ENCODE assay signal across 20 cellular contexts in genomic region chr14:55681088-55681487, GRCh38.
DNase-seq lines count a peak whose midpoint lies in the region; ATAC-seq, FAIRE-seq and TF ChIP-seq lines count a peak whose summit lies in the region.
"Had no signal": no experiment of that assay in that cellular context is flagged by ENCODE, and none has a peak within 500 bp of the region (broad histone marks: within the 10 kb centered on the region; RNA-seq: fewer than 3 reads in every experiment).

No MANE protein-coding gene starts in this region.

- no peaks in the 10 kb centered on the region for H3K9me3 Mint-ChIP-seq in activated naive CD4-positive, alpha-beta T cell treated with anti-CD3 and anti-CD28 coated beads, Interleukin-2, amount 50 U/mL, for 24 hours
- H3K9me3 Mint-ChIP-seq in activated naive CD4-positive, alpha-beta T cell treated with anti-CD3 and anti-CD28 coated beads, Interleukin-2, amount 50 U/mL, for 72 hours: no peaks in the 10 kb centered on the region
- no peaks in the 10 kb centered on the region for H3K9me3 Mint-ChIP-seq in activated T-helper 17 cell treated with anti-CD3 and anti-CD28 coated beads, Interleukin-2, amount 50 U/mL, for 72 hours
- H3K9me3 Mint-ChIP-seq: CD8-positive, alpha-beta T cell had no signal

- FAIRE-seq in HepG2 (lab: Jason Lieb, UNC): no peak
- FAIRE-seq: H1 had no signal

- no peak for TF ChIP-seq CTCF in HepG2 (CRISPR knock-in tag; IDR thresholded peaks at IDR 0.05)
- TF ChIP-seq CTCF in right lobe of liver (IDR thresholded peaks at IDR 0.05): no peak
- TF ChIP-seq CTCF in gastrocnemius medialis (IDR thresholded peaks at IDR 0.05 in 4 of 5, conservative IDR thresholded peaks at IDR 0.05 in 1 of 5): no peak

- peaks cover 10 to 55% of the 10 kb centered on the region in 2 experiments for H3K36me3 ChIP-seq in HepG2 (replicated peaks in 1 of 2; ENCODE audit: control insufficient read depth in 1 of 2, insufficient read depth in 2 of 2, low read length in 2 of 2)
- peaks cover 0 to 65% (median 5%) of the 10 kb centered on the region in 4 donors for H3K36me3 ChIP-seq in right lobe of liver
- peaks cover 0 to 62% of the 10 kb centered on the region in 2 donors for H3K36me3 ChIP-seq in gastrocnemius medialis

- H3K79me2 ChIP-seq in HepG2 (ENCODE audit: insufficient read depth, low read length): no peaks in the 10 kb centered on the region

- CTCF ChIA-PET in HepG2 (lab: Yijun Ruan, JAX; ENCODE audit: low intra/inter-chr PET ratio, low total read pairs): no interaction called here

- H3K27ac ChIP-seq in HepG2 (ENCODE audit: extremely low read length, insufficient read depth, low read length) (no peak overlapping the region), right lobe of liver (no peak overlapping the region), gastrocnemius medialis (peak overlapping the region; percentile 19 to 92 (median 54))
- H3K27ac ChIP-seq: 22Rv1; BLaER1 treated with 17β-estradiol and CSF1 and Interleukin-3, amounts not matched to agents 10 nM and 100 nM had no signal

- H3K4me1 ChIP-seq in HepG2 (ENCODE audit: insufficient read depth, low read length) (no peaks in the 10 kb centered on the region), right lobe of liver (no peaks in the 10 kb centered on the region), gastrocnemius medialis (peaks cover 9 to 23% of the 10 kb centered on the region in 2 donors)
- H3K4me1 ChIP-seq: BLaER1 treated with 17β-estradiol and CSF1 and Interleukin-3, amounts not matched to agents 10 nM and 100 nM had no signal

- TF ChIP-seq EP300 in HepG2 (IDR thresholded peaks at IDR 0.05; ENCODE audit: low read depth in 2 of 2, low read length in 2 of 2) (no peak), HepG2 (CRISPR knock-in tag; IDR thresholded peaks at IDR 0.05; ENCODE audit: borderline replicate concordance) (no peak)

- no TSS peak for BruUV-seq in HepG2 (replicated peaks; lab: Mats Ljungman, UMichigan)

- no peak overlapping the region for H2AFZ ChIP-seq in HepG2 (ENCODE audit: low read length)

- H4K20me1 ChIP-seq in HepG2 (ENCODE audit: insufficient read depth, low read length): no peaks in the 10 kb centered on the region
- H4K20me1 ChIP-seq: BLaER1 treated with 17β-estradiol and CSF1 and Interleukin-3, amounts not matched to agents 10 nM and 100 nM had no signal

- H3K4me3 Mint-ChIP-seq in activated naive CD4-positive, alpha-beta T cell treated with anti-CD3 and anti-CD28 coated beads, Interleukin-2, amount 50 U/mL, for 24 hours: no peak overlapping the region
- H3K4me3 Mint-ChIP-seq in activated T-helper 17 cell treated with anti-CD3 and anti-CD28 coated beads, Interleukin-2, amount 50 U/mL, for 72 hours: no peak overlapping the region
- H3K4me3 Mint-ChIP-seq: B cell; CD8-positive, alpha-beta T cell; H9 had no signal

- H3K4me3 ChIP-seq in HepG2 (replicated peaks in 1 of 3; ENCODE audit: insufficient read depth in 1 of 3, low read depth in 2 of 3, low read length in 3 of 3) (no peak overlapping the region), right lobe of liver (no peak overlapping the region), gastrocnemius medialis (no peak overlapping the region)
- H3K4me3 ChIP-seq: BLaER1 treated with 17β-estradiol and CSF1 and Interleukin-3, amounts not matched to agents 10 nM and 100 nM; GM12878 had no signal

- H3K9me3 ChIP-seq in HepG2 (ENCODE audit: low read length) (no peaks in the 10 kb centered on the region), right lobe of liver (no peaks in the 10 kb centered on the region), gastrocnemius medialis (no peaks in the 10 kb centered on the region)
- H3K9me3 ChIP-seq: BLaER1 treated with 17β-estradiol and CSF1 and Interleukin-3, amounts not matched to agents 10 nM and 100 nM had no signal

- no peaks in the 10 kb centered on the region for H3K4me1 Mint-ChIP-seq in activated naive CD4-positive, alpha-beta T cell treated with anti-CD3 and anti-CD28 coated beads, Interleukin-2, amount 50 U/mL, for 24 hours
- no peaks in the 10 kb centered on the region for H3K4me1 Mint-ChIP-seq in activated T-helper 17 cell treated with anti-CD3 and anti-CD28 coated beads, Interleukin-2, amount 50 U/mL, for 72 hours
- H3K4me1 Mint-ChIP-seq: B cell had no signal

- no peak overlapping the region for H3K9ac ChIP-seq in HepG2 (ENCODE audit: insufficient read depth, low read depth, low read length)
- H3K9ac ChIP-seq: BLaER1 treated with 17β-estradiol and CSF1 and Interleukin-3, amounts not matched to agents 10 nM and 100 nM had no signal

- H3K27ac Mint-ChIP-seq in activated naive CD4-positive, alpha-beta T cell treated with anti-CD3 and anti-CD28 coated beads, Interleukin-2, amount 50 U/mL, for 24 hours: peak overlapping the region; percentile 30
- H3K27ac Mint-ChIP-seq in activated naive CD4-positive, alpha-beta T cell treated with anti-CD3 and anti-CD28 coated beads, Interleukin-2, amount 50 U/mL, for 72 hours: no peak overlapping the region
- H3K27ac Mint-ChIP-seq in activated T-helper 17 cell treated with anti-CD3 and anti-CD28 coated beads, Interleukin-2, amount 50 U/mL, for 72 hours: peak overlapping the region; percentile 5
- H3K27ac Mint-ChIP-seq: B cell; CD8-positive, alpha-beta T cell had no signal

- no peak overlapping the region for H3K4me2 ChIP-seq in HepG2 (ENCODE audit: low read depth, low read length)
- H3K4me2 ChIP-seq: BLaER1 treated with 17β-estradiol and CSF1 and Interleukin-3, amounts not matched to agents 10 nM and 100 nM had no signal

- H3K27me3 Mint-ChIP-seq in activated naive CD4-positive, alpha-beta T cell treated with anti-CD3 and anti-CD28 coated beads, Interleukin-2, amount 50 U/mL, for 24 hours: no peaks in the 10 kb centered on the region
- H3K27me3 Mint-ChIP-seq in activated T-helper 17 cell treated with anti-CD3 and anti-CD28 coated beads, Interleukin-2, amount 50 U/mL, for 72 hours: no peaks in the 10 kb centered on the region
- H3K27me3 Mint-ChIP-seq: B cell had no signal

- no peak for TF ChIP-seq RAD21 in HepG2 (CRISPR knock-in tag; IDR thresholded peaks at IDR 0.05)

- DNase-seq in activated naive CD4-positive, alpha-beta T cell treated with anti-CD3 and anti-CD28 coated beads, Interleukin-2, amount 50 U/mL, for 72 hours (ENCODE audit: low spot score in 2 of 2): no peak
- DNase-seq in HepG2 (ENCODE audit: low spot score): no peak
- DNase-seq in right lobe of liver: no peak
- DNase-seq in gastrocnemius medialis: no peak
- DNase-seq: Calu3; CD8-positive, alpha-beta T cell; DMS 273 treated with DMSO at 0.1 percent for 48 hours; DMS53; DND-41; EL; H9 had no signal

- 94% methylated on average over 2 of the region's 2 CpGs for WGBS in HepG2 (ENCODE audit: low lambda C conversion rate)
- 96% methylated on average over 2 of the region's 2 CpGs for WGBS in right lobe of liver (ENCODE audit: insufficient coverage, low coverage, low lambda C conversion rate, missing lambda C conversion rate)

- H3K36me3 Mint-ChIP-seq in activated naive CD4-positive, alpha-beta T cell treated with anti-CD3 and anti-CD28 coated beads, Interleukin-2, amount 50 U/mL, for 24 hours: peaks cover 22% of the 10 kb centered on the region
- H3K36me3 Mint-ChIP-seq in activated naive CD4-positive, alpha-beta T cell treated with anti-CD3 and anti-CD28 coated beads, Interleukin-2, amount 50 U/mL, for 72 hours: peaks cover 6 to 19% of the 10 kb centered on the region in 2 donors
- H3K36me3 Mint-ChIP-seq in activated T-helper 17 cell treated with anti-CD3 and anti-CD28 coated beads, Interleukin-2, amount 50 U/mL, for 72 hours (ENCODE audit: low read depth): peaks cover 84% of the 10 kb centered on the region

- intact Hi-C loops in HepG2 (cut with micrococcal nuclease; ENCODE audit: unreplicated experiment): no loop called here
- intact Hi-C loops in right lobe of liver (cut with DNase I): no loop called here
- intact Hi-C loops in gastrocnemius medialis (cut with DNase I; ENCODE audit: low total_unique reads): loop anchor here (10.0 kb wide), 2 partner anchors 286 to 406 kb away; partner anchors contain the start of gene FBXO34

- ATAC-seq in activated naive CD4-positive, alpha-beta T cell treated with anti-CD3 and anti-CD28 coated beads, Interleukin-2, amount 50 U/mL, for 72 hours: no peak
- ATAC-seq in HepG2 (no peak), right lobe of liver (no peak), gastrocnemius medialis (no peak), GM21515 (IDR thresholded peaks at IDR 0.05; ENCODE audit: unreplicated experiment) (no peak), HG03095 (IDR thresholded peaks at IDR 0.05; ENCODE audit: unreplicated experiment) (no peak)
- no peak for ATAC-seq in activated T-helper 17 cell treated with anti-CD3 and anti-CD28 coated beads, Interleukin-2, amount 50 U/mL, for 72 hours (replicated peaks)
- ATAC-seq: CD8-positive, alpha-beta T cell; GM12878 had no signal

- no peaks in the 10 kb centered on the region; a peak in 1 of 5 replicates for H3K27me3 ChIP-seq in HepG2 (ENCODE audit: control insufficient read depth in 1 of 2, insufficient read depth in 2 of 2, low read length in 2 of 2)
- H3K27me3 ChIP-seq in right lobe of liver: no peaks in the 10 kb centered on the region
- no peaks in the 10 kb centered on the region for H3K27me3 ChIP-seq in gastrocnemius medialis
- H3K27me3 ChIP-seq: BLaER1 treated with 17β-estradiol and CSF1 and Interleukin-3, amounts not matched to agents 10 nM and 100 nM had no signal

- TF ChIP-seq POLR2A in HepG2 (IDR thresholded peaks at IDR 0.05; ENCODE audit: insufficient read depth in 1 of 2, low read depth in 2 of 2, low read length in 2 of 2) (no peak), right lobe of liver (IDR thresholded peaks at IDR 0.05) (no peak), gastrocnemius medialis (IDR thresholded peaks at IDR 0.05) (no peak)

- POLR2A ChIA-PET in HepG2 (lab: Yijun Ruan, JAX): no interaction called here

- in situ Hi-C loops in HepG2 (cut with HindIII; ENCODE audit: extremely low pct_ligation_motif_present, low pct_unique_long_range_greater_than_20kb): no loop called here
- in situ Hi-C loops in gastrocnemius medialis (cut with MboI; ENCODE audit: low sequenced_read_pairs in 4 of 4): no loop called here

TF ChIP-seq in HepG2, 621 proteins besides CTCF, POLR2A, EP300 and RAD21:
- TF ChIP-seq ELF4 (CRISPR knock-in tag; IDR thresholded peaks at IDR 0.05; ENCODE audit: borderline replicate concordance) (no peak), KLF12 (CRISPR knock-in tag; IDR thresholded peaks at IDR 0.05; ENCODE audit: borderline replicate concordance) (no peak), ZNF12 (CRISPR knock-in tag; IDR thresholded peaks at IDR 0.05) (no peak), MAFF (IDR thresholded peaks at IDR 0.05; ENCODE audit: low read depth, low read length) (peak; percentile 40; the same call in 1 of the 2 replicates), MAFK (conservative IDR thresholded peaks at IDR 0.05 in 1 of 2, IDR thresholded peaks at IDR 0.05 in 1 of 2; ENCODE audit: low read length in 2 of 2) (peak; percentile 39 to 69), ZNF441 (CRISPR knock-in tag; IDR thresholded peaks at IDR 0.05; ENCODE audit: borderline replicate concordance) (no peak)

Comparison
In these comparisons a context has a peak if more than half of its experiments do, and no peak if none do; other contexts are left out.
1. H3K27ac Mint-ChIP-seq: peak in activated naive CD4-positive, alpha-beta T cell treated with anti-CD3 and anti-CD28 coated beads, Interleukin-2, amount 50 U/mL, for 24 hours (single experiment) and activated T-helper 17 cell treated with anti-CD3 and anti-CD28 coated beads, Interleukin-2, amount 50 U/mL, for 72 hours (single experiment); none in activated naive CD4-positive, alpha-beta T cell treated with anti-CD3 and anti-CD28 coated beads, Interleukin-2, amount 50 U/mL, for 72 hours (0 of 2).
2. H3K27ac ChIP-seq: peak in gastrocnemius medialis (4 of 4); none in HepG2 (single experiment) and right lobe of liver (0 of 3).